1 cellular context compared by ENCODE assay signal in genomic region chr17:77959216-77959925, GRCh38.
TF ChIP-seq lines count a peak whose summit lies in the region.

No MANE protein-coding gene starts in this region.

TF ChIP-seq in GM12878, 131 proteins besides CTCF, POLR2A, EP300 and RAD21:
- TF ChIP-seq ZNF384 (IDR thresholded peaks at IDR 0.05; ENCODE audit: borderline replicate concordance, low read depth, low read length): no peak
- peak; percentile 34 for TF ChIP-seq GATAD2B (conservative IDR thresholded peaks at IDR 0.05; ENCODE audit: low read depth)
- TF ChIP-seq STAT3 (IDR thresholded peaks at IDR 0.05; ENCODE audit: low read depth, low read length): no peak
- peak in 1 of 2 experiments; percentile 19; a peak in 1 of 4 replicates for TF ChIP-seq BHLHE40 (IDR thresholded peaks at IDR 0.05; ENCODE audit: borderline replicate concordance in 1 of 2, low read depth in 2 of 2, low read length in 1 of 2)
- TF ChIP-seq SUZ12 (IDR thresholded peaks at IDR 0.05; ENCODE audit: unreplicated experiment): peak; percentile 18
- no peak for TF ChIP-seq CEBPB (IDR thresholded peaks at IDR 0.05; ENCODE audit: borderline replicate concordance in 1 of 2, low read depth in 2 of 2, low read length in 2 of 2)
- TF ChIP-seq DPF2 (IDR thresholded peaks at IDR 0.05): no peak
- peak; percentile 61 for TF ChIP-seq NKRF (conservative IDR thresholded peaks at IDR 0.05)
- TF ChIP-seq LARP7 (IDR thresholded peaks at IDR 0.05): 0 out of 2 replicates have a peak, but pooled peaks have one; percentile 22
- TF ChIP-seq FOXK2 (IDR thresholded peaks at IDR 0.05): no peak
TF ChIP-seq in GM12878: peak in this region for 5.
